Comparison of ENCODE assay signal across 1 cellular context in genomic region chr12:15599266-15600037, GRCh38.
TF ChIP-seq lines count a peak whose summit lies in the region.

No MANE protein-coding gene starts in this region.

TF ChIP-seq in GM23338, 12 proteins besides CTCF, POLR2A, EP300 and RAD21 (continued from another document):
- TF ChIP-seq, protein P1, sequence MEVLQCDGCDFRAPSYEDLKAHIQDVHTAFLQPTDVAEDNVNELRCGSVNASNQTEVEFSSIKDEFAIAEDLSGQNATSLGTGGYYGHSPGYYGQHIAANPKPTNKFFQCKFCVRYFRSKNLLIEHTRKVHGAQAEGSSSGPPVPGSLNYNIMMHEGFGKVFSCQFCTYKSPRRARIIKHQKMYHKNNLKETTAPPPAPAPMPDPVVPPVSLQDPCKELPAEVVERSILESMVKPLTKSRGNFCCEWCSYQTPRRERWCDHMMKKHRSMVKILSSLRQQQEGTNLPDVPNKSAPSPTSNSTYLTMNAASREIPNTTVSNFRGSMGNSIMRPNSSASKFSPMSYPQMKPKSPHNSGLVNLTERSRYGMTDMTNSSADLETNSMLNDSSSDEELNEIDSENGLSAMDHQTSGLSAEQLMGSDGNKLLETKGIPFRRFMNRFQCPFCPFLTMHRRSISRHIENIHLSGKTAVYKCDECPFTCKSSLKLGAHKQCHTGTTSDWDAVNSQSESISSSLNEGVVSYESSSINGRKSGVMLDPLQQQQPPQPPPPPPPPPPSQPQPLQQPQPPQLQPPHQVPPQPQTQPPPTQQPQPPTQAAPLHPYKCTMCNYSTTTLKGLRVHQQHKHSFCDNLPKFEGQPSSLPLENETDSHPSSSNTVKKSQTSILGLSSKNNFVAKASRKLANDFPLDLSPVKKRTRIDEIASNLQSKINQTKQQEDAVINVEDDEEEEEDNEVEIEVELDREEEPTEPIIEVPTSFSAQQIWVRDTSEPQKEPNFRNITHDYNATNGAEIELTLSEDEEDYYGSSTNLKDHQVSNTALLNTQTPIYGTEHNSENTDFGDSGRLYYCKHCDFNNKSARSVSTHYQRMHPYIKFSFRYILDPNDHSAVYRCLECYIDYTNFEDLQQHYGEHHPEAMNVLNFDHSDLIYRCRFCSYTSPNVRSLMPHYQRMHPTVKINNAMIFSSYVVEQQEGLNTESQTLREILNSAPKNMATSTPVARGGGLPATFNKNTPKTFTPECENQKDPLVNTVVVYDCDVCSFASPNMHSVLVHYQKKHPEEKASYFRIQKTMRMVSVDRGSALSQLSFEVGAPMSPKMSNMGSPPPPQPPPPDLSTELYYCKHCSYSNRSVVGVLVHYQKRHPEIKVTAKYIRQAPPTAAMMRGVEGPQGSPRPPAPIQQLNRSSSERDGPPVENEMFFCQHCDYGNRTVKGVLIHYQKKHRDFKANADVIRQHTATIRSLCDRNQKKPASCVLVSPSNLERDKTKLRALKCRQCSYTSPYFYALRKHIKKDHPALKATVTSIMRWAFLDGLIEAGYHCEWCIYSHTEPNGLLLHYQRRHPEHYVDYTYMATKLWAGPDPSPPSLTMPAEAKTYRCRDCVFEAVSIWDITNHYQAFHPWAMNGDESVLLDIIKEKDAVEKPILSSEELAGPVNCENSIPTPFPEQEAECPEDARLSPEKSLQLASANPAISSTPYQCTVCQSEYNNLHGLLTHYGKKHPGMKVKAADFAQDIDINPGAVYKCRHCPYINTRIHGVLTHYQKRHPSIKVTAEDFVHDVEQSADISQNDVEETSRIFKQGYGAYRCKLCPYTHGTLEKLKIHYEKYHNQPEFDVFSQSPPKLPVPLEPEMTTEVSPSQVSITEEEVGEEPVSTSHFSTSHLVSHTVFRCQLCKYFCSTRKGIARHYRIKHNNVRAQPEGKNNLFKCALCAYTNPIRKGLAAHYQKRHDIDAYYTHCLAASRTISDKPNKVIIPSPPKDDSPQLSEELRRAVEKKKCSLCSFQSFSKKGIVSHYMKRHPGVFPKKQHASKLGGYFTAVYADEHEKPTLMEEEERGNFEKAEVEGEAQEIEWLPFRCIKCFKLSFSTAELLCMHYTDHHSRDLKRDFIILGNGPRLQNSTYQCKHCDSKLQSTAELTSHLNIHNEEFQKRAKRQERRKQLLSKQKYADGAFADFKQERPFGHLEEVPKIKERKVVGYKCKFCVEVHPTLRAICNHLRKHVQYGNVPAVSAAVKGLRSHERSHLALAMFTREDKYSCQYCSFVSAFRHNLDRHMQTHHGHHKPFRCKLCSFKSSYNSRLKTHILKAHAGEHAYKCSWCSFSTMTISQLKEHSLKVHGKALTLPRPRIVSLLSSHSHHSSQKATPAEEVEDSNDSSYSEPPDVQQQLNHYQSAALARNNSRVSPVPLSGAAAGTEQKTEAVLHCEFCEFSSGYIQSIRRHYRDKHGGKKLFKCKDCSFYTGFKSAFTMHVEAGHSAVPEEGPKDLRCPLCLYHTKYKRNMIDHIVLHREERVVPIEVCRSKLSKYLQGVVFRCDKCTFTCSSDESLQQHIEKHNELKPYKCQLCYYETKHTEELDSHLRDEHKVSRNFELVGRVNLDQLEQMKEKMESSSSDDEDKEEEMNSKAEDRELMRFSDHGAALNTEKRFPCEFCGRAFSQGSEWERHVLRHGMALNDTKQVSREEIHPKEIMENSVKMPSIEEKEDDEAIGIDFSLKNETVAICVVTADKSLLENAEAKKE (CRISPR knock-in tag; IDR thresholded peaks at IDR 0.05) = no peak
- TF ChIP-seq NANOG (IDR thresholded peaks at IDR 0.05; ENCODE audit: borderline replicate concordance) (no peak), ZNF114 (CRISPR knock-in tag; IDR thresholded peaks at IDR 0.05) (no peak)
TF ChIP-seq in GM23338: peak in this region for 0.
